Comparison of ENCODE assay signal across 13 cellular contexts in the genomic region with DNA sequence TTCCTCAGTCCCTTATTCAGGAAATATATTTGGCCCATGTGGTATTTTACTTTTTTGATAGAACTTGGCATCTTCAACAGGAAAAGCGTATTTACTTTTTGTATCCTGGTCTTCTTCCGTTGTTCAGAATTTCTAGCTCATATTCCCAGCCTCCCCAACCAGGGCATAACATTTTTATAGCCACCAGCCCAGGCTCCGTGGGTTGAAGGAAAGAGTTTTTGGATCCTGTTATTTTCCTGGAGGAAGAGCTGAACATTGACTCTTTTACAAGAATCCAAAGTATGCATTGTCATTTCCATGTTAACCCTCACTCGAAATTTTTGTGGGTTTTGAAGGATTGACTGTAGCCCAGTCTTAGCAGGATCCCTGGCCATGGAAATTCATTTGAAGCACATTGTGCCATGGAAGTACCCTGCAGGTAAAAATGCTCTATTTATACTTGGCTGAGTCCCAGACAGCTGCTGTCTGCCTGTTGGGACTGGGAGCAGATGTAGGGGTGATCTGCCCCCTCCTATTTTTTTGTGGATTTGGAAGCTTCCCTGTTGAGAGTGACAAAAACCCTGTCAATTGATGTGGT.
A peak's percentile ranks its signal among the peaks of the same experiment; 100 is the strongest.
DNase-seq lines count a peak whose midpoint lies in the region; ATAC-seq, FAIRE-seq and TF ChIP-seq lines count a peak whose summit lies in the region.
"Had no signal": no experiment of that assay in that cellular context is flagged by ENCODE, and none has a peak within 500 bp of the region (broad histone marks: within the 10 kb centered on the region; RNA-seq: fewer than 3 reads in every experiment).

No MANE protein-coding gene starts in this region.

- peaks cover 53% of the 10 kb centered on the region for H3K79me2 ChIP-seq in keratinocyte (ENCODE audit: control insufficient read depth, insufficient read depth, low read length)

- no peak overlapping the region; the same call in 1 of the 2 replicates for H3K4me3 ChIP-seq in HUES48 (ENCODE audit: low read depth, low read length)
- peak overlapping the region in 1 of 3 experiments; percentile 19 for H3K4me3 ChIP-seq in keratinocyte (ENCODE audit: control insufficient read depth in 2 of 3, extremely low read depth in 1 of 3, insufficient read depth in 2 of 3, low read depth in 1 of 3, low read length in 3 of 3)
- H3K4me3 ChIP-seq: gastroesophageal sphincter had no signal

- H3K9ac ChIP-seq in HUES48 (ENCODE audit: low read depth, low read length), result no peak overlapping the region
- no peak overlapping the region for H3K9ac ChIP-seq in keratinocyte (ENCODE audit: control insufficient read depth, extremely low read depth, insufficient read depth, low read length)

- no peaks in the 10 kb centered on the region for H3K27me3 ChIP-seq in HUES48 (ENCODE audit: control insufficient read depth, insufficient read depth, low read length)
- no peaks in the 10 kb centered on the region for H3K27me3 ChIP-seq in keratinocyte (ENCODE audit: control insufficient read depth, extremely low read depth, insufficient read depth, low read length)
- H3K27me3 ChIP-seq: gastroesophageal sphincter had no signal

- TF ChIP-seq CTCF in keratinocyte (optimal IDR thresholded peaks at IDR 0.05 in 1 of 3, IDR thresholded peaks at IDR 0.05 in 1 of 3, conservative IDR thresholded peaks at IDR 0.05 in 1 of 3; ENCODE audit: extremely low read depth in 1 of 3, insufficient read depth in 2 of 3, low read length in 3 of 3), result no peak

- ATAC-seq in stimulated activated naive CD8-positive, alpha-beta T cell treated with anti-CD3 and anti-CD28 coated beads, Interleukin-15, Interleukin-2, amounts not matched to agents 100 U/mL and 50 U/mL, for 24 hours, result no peak
- no peak for ATAC-seq in HG02642 (IDR thresholded peaks at IDR 0.05; ENCODE audit: poor library complexity, unreplicated experiment)
- ATAC-seq in GM18517 (IDR thresholded peaks at IDR 0.05; ENCODE audit: unreplicated experiment), result no peak
- ATAC-seq: gastroesophageal sphincter had no signal

- DNase-seq in AG08395 (ENCODE audit: low spot score) (peak; percentile 74), amniotic epithelial cell (ENCODE audit: low read depth) (peak; percentile 78), keratinocyte (ENCODE audit: low read depth, low spot score) (no peak), GM19239 (ENCODE audit: insufficient read length, low spot score) (no peak)
- no peak for DNase-seq in stimulated activated naive CD8-positive, alpha-beta T cell treated with anti-CD3 and anti-CD28 coated beads, Interleukin-15, Interleukin-2, amounts not matched to agents 100 U/mL and 50 U/mL, for 24 hours
- DNase-seq: activated T-cell treated with anti-CD3 and anti-CD28 coated beads, Interleukin-2, amount 50 U/mL, for 48 hours; DMS53; OCI-M1; stimulated activated CD4-positive, alpha-beta T cell treated with anti-CD3 and anti-CD28 coated beads, Interleukin-12 subunit alpha, Interleukin-12 subunit beta, amount 100 ng/mL, for 4 hours had no signal

- no peaks in the 10 kb centered on the region for H4K20me1 ChIP-seq in keratinocyte (ENCODE audit: control insufficient read depth, extremely low read depth, insufficient read depth, low read length)

- H3K4me1 ChIP-seq in HUES48 (ENCODE audit: control insufficient read depth, insufficient read depth, low read length) (peaks cover 26% of the 10 kb centered on the region), keratinocyte (ENCODE audit: control insufficient read depth, extremely low read depth, insufficient read depth, low read length) (peaks cover 73% of the 10 kb centered on the region)

- H3K4me2 ChIP-seq in keratinocyte (ENCODE audit: control insufficient read depth, extremely low read depth, insufficient read depth, low read depth, low read length), result peak overlapping the region; percentile 74

- no peaks in the 10 kb centered on the region for H3K9me1 ChIP-seq in keratinocyte (ENCODE audit: control insufficient read depth, extremely low read depth, insufficient read depth, low read length)

- H2AFZ ChIP-seq in keratinocyte (ENCODE audit: control insufficient read depth, low read length), result no peak overlapping the region

- peak overlapping the region; percentile 67 for H3K27ac ChIP-seq in HUES48 (ENCODE audit: low read depth, low read length)
- peak overlapping the region; percentile 89 for H3K27ac ChIP-seq in keratinocyte (ENCODE audit: control insufficient read depth, insufficient read depth, low read length)

- H3K9me3 ChIP-seq in HUES48 (ENCODE audit: control insufficient read depth, insufficient read depth, low read length), result no peaks in the 10 kb centered on the region
- H3K9me3 ChIP-seq in keratinocyte (ENCODE audit: control insufficient read depth, low read depth, low read length), result no peaks in the 10 kb centered on the region
- H3K9me3 ChIP-seq: gastroesophageal sphincter had no signal

- H3K36me3 ChIP-seq in HUES48 (ENCODE audit: control insufficient read depth, insufficient read depth, low read length), result no peaks in the 10 kb centered on the region
- H3K36me3 ChIP-seq in keratinocyte (ENCODE audit: control insufficient read depth in 2 of 2, extremely low read depth in 1 of 2, insufficient read depth in 2 of 2, low read length in 2 of 2), result no peaks in the 10 kb centered on the region
- H3K36me3 ChIP-seq: gastroesophageal sphincter had no signal

- FAIRE-seq in keratinocyte (lab: Jason Lieb, UNC), result peak; percentile 80
- no peak for FAIRE-seq in GM19239 (lab: Jason Lieb, UNC)

- dilution Hi-C loops in keratinocyte (cut with MboI; ENCODE audit: extremely low pct_ligation_motif_present, low sequenced_read_pairs), result no loop called here

Comparison
In these comparisons a context has a peak if more than half of its experiments do, and no peak if none do; other contexts are left out.
1. DNase-seq: peak in AG08395 (single experiment) and amniotic epithelial cell (single experiment); none in keratinocyte (single experiment), stimulated activated naive CD8-positive, alpha-beta T cell treated with anti-CD3 and anti-CD28 coated beads, Interleukin-15, Interleukin-2, amounts not matched to agents 100 U/mL and 50 U/mL, for 24 hours (single experiment) and GM19239 (single experiment).